Comparison of ENCODE assay signal across 1 cellular context in genomic region chrX:119943185-119943988, GRCh38.
TF ChIP-seq lines count a peak whose summit lies in the region.

Gene NKAP, minus strand, starts transcription at chrX:119943751. Its CDS starts 146 bp downstream, at chrX:119943605.

TF ChIP-seq in K562, 482 proteins besides CTCF, POLR2A, EP300 and RAD21 (continued from another document and continues in another):
- TF ChIP-seq ZNF197 (CRISPR knock-in tag; IDR thresholded peaks at IDR 0.05; ENCODE audit: low read depth) (0 out of 2 replicates have a peak, but pooled peaks have one; percentile 28), RNF2 (IDR thresholded peaks at IDR 0.05) (peak; percentile 26; the same call in 1 of the 2 replicates), FOXA3 (CRISPR knock-in tag; conservative IDR thresholded peaks at IDR 0.05 in 1 of 2, IDR thresholded peaks at IDR 0.05 in 1 of 2) (peak; percentile 95 to 98), ZBTB11 (CRISPR knock-in tag; IDR thresholded peaks at IDR 0.05) (peak; percentile 95 to 100 (median 98)), RBM25 (IDR thresholded peaks at IDR 0.05; ENCODE audit: low read depth, low read length, severe bottlenecking) (peak; percentile 27), E2F8 (IDR thresholded peaks at IDR 0.05; ENCODE audit: low read depth, partially characterized antibody) (peak; percentile 84), GMEB1 (CRISPR knock-in tag; IDR thresholded peaks at IDR 0.05) (peak; percentile 34; the same call in 1 of the 2 replicates), ELF1 (tag; IDR thresholded peaks at IDR 0.05) (peak; percentile 72), NR2C1 (IDR thresholded peaks at IDR 0.05) (peak; percentile 49), NR2C1 (tag; IDR thresholded peaks at IDR 0.05) (peak; percentile 76), TAF1 (IDR thresholded peaks at IDR 0.05; ENCODE audit: control insufficient read depth, extremely low read depth, insufficient read depth, low read length, severe bottlenecking) (peak; percentile 80), ZZZ3 (IDR thresholded peaks at IDR 0.05) (no peak), ZBTB1 (CRISPR knock-in tag; IDR thresholded peaks at IDR 0.05; ENCODE audit: borderline replicate concordance, low read depth) (0 out of 2 replicates have a peak, but pooled peaks have one; percentile 38), MAFK (IDR thresholded peaks at IDR 0.05; ENCODE audit: low read length) (no peak), PHF20 (IDR thresholded peaks at IDR 0.05; ENCODE audit: partially characterized antibody) (peak; percentile 88), SMAD3 (CRISPR knock-in tag; conservative IDR thresholded peaks at IDR 0.05) (0 out of 2 replicates have a peak, but pooled peaks have one; percentile 2), IRF1 (CRISPR knock-in tag; IDR thresholded peaks at IDR 0.05; ENCODE audit: borderline replicate concordance) (0 out of 2 replicates have a peak, but pooled peaks have one; percentile 44), SOX6 (IDR thresholded peaks at IDR 0.05) (0 out of 2 replicates have a peak, but pooled peaks have one; percentile 23), HBP1 (CRISPR knock-in tag; IDR thresholded peaks at IDR 0.05) (no peak), NUFIP1 (IDR thresholded peaks at IDR 0.05; ENCODE audit: partially characterized antibody) (no peak), POU5F1 (IDR thresholded peaks at IDR 0.05; ENCODE audit: borderline replicate concordance, low read depth, low read length, partially characterized antibody) (peak; percentile 70), ARID4B (CRISPR knock-in tag; IDR thresholded peaks at IDR 0.05) (peak; percentile 40; the same call in 1 of the 2 replicates), ARID2 (IDR thresholded peaks at IDR 0.05) (no peak), JUNB (CRISPR knock-in tag; conservative IDR thresholded peaks at IDR 0.05) (no peak), TEAD1 (CRISPR knock-in tag; IDR thresholded peaks at IDR 0.05) (no peak), HEY1 (CRISPR knock-in tag; IDR thresholded peaks at IDR 0.05; ENCODE audit: borderline replicate concordance) (no peak), AFF1 (IDR thresholded peaks at IDR 0.05; ENCODE audit: low read depth in 1 of 2, partially characterized antibody in 2 of 2) (no peak), TCF3 (CRISPR knock-in tag; IDR thresholded peaks at IDR 0.05) (0 out of 2 replicates have a peak, but pooled peaks have one; percentile 8), HMGN3 (IDR thresholded peaks at IDR 0.05; ENCODE audit: borderline replicate concordance, extremely low read depth, insufficient read length, low read depth, low read length) (peak; percentile 41), NFIC (IDR thresholded peaks at IDR 0.05) (peak; percentile 32; the same call in 1 of the 2 replicates), PREB (CRISPR knock-in tag; IDR thresholded peaks at IDR 0.05) (peak; percentile 68; the same call in 1 of the 2 replicates), DNMT1 (IDR thresholded peaks at IDR 0.05) (no peak), NR2C2 (CRISPR knock-in tag; IDR thresholded peaks at IDR 0.05) (no peak; the same call in 1 of the 2 replicates), NR2C2 (tag; IDR thresholded peaks at IDR 0.05) (peak; percentile 84), CBX3 (IDR thresholded peaks at IDR 0.05; ENCODE audit: borderline replicate concordance in 1 of 2, low read length in 2 of 2) (peak in 1 of 2 experiments; percentile 90; a peak in 2 of 3 replicates), SMARCA5 (IDR thresholded peaks at IDR 0.05) (no peak), NFE2 (IDR thresholded peaks at IDR 0.05; ENCODE audit: low read depth) (no peak), HDGF (IDR thresholded peaks at IDR 0.05) (no peak), MLX (CRISPR knock-in tag; conservative IDR thresholded peaks at IDR 0.05) (no peak), GABPB1 (CRISPR knock-in tag; IDR thresholded peaks at IDR 0.05) (peak; percentile 97), PHF8 (IDR thresholded peaks at IDR 0.05; ENCODE audit: borderline replicate concordance, low read length) (peak; percentile 70; the same call in 1 of the 2 replicates)
